In genomic region chr3:100759162-100759561, GRCh38 we compare ENCODE assay signal across 21 cellular contexts.
"Had no signal": no experiment of that assay in that cellular context is flagged by ENCODE, and none has a peak within 500 bp of the region (broad histone marks: within the 10 kb centered on the region; RNA-seq: fewer than 3 reads in every experiment).

No MANE protein-coding gene starts in this region.

- H3K27me3 ChIP-seq: esophagus muscularis mucosa, pancreas, right lobe of liver, suprapubic skin, vagina had no signal

- FAIRE-seq: astrocyte, bronchial epithelial cell, pancreas, small intestine had no signal

- H3K9me3 ChIP-seq: esophagus muscularis mucosa, pancreas, right lobe of liver, suprapubic skin, vagina had no signal

- H3K4me3 ChIP-seq: esophagus muscularis mucosa, pancreas, right lobe of liver, suprapubic skin, vagina had no signal

- DNase-seq: activated CD4-positive, CD25-positive, alpha-beta regulatory T cell treated with anti-CD3 and anti-CD28 coated beads, Interleukin-2, amount 50 U/mL, for 72 hours; activated CD8-positive, alpha-beta memory T cell treated with anti-CD3 and anti-CD28 coated beads for 24 hours; activated CD8-positive, alpha-beta memory T cell treated with anti-CD3 and anti-CD28 coated beads, Interleukin-2, amount 50 U/mL, for 48 hours; activated effector memory CD4-positive, alpha-beta T cell treated with Interleukin-2 at 50 U/mL for 16 hours; activated naive CD4-positive, alpha-beta T cell treated with anti-CD3 and anti-CD28 coated beads, Interleukin-2, amount 10 ng/mL, durations not matched to agents 7 days and 5 days; activated T-cell treated with anti-CD3 and anti-CD28 coated beads, Interleukin-2, amount 50 U/mL, for 48 hours; effector CD8-positive, alpha-beta T cell; mesenchymal stem cell; naive thymus-derived CD4-positive, alpha-beta T cell; pancreas; right lobe of liver; small intestine; stimulated activated CD4-positive, alpha-beta T cell treated with anti-CD3 and anti-CD28 coated beads, Interleukin-15, amount 100 ng/mL, for 24 hours; stimulated activated CD4-positive, alpha-beta T cell treated with anti-CD3 and anti-CD28 coated beads, Interleukin-2, amount 100 ng/mL, for 48 hours; trophoblast cell had no signal

- H3K27ac ChIP-seq: esophagus muscularis mucosa, pancreas, right lobe of liver, suprapubic skin, vagina, VCaP had no signal

- ATAC-seq: naive thymus-derived CD4-positive, alpha-beta T cell; pancreas had no signal

- H3K36me3 ChIP-seq: pancreas, right lobe of liver, vagina had no signal

- H3K4me1 ChIP-seq: suprapubic skin had no signal
